9 cellular contexts compared by ENCODE assay signal in the genomic region with DNA sequence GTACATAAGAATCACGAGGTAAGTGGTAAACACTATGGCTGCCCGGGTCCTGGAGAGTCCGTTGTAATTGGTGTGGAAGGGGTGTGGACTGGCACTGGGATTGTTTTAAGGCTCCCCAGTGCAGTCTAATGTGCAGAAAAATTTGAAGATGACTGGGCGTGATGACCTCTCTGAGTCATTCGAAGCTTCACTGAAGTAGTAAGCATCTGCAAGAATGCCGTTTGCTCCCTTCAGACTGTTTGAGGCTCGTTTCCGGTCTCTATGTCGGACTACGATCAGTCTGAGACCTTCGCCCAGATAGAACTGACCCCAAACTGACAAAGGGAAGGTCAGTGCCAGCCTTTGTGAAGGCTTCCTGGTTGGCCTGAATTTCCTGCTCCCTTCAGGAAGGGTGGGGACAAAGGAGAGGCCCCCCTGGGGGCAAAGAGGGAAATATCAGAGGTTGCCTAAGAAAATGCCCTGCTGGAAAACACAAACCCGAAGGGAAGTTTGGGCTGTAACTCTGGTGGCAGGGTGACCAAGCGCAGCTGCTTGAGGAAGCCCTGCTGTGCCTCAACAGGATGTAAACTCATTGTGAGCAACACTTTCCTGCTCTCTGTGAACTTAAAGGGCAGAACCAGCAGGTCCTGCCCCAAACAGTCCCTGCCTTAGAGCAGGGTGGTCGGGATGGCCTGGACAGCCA. TPM values are rescaled to one million over a fixed set of nuclear protein-coding genes. Genes with fewer than 3 reads are reported as not detected.
DNase-seq lines count a peak whose midpoint lies in the region; ATAC-seq and TF ChIP-seq lines count a peak whose summit lies in the region.
"Had no signal": no experiment of that assay in that cellular context is flagged by ENCODE, and none has a peak within 500 bp of the region (broad histone marks: within the 10 kb centered on the region; RNA-seq: fewer than 3 reads in every experiment).

No MANE protein-coding gene starts in this region.

- no peak for TF ChIP-seq CTCF in dorsolateral prefrontal cortex (IDR thresholded peaks at IDR 0.05 in 54 of 56, conservative IDR thresholded peaks at IDR 0.05 in 2 of 56; ENCODE audit: low read depth in 1 of 56, partially characterized antibody in 56 of 56)
- TF ChIP-seq CTCF in neutrophil (IDR thresholded peaks at IDR 0.05): no peak
- TF ChIP-seq CTCF in Caco-2 (IDR thresholded peaks at IDR 0.05; ENCODE audit: insufficient read depth in 1 of 2, low read depth in 1 of 2, low read length in 1 of 2, severe bottlenecking in 1 of 2, unreplicated experiment in 1 of 2): no peak

- no TSS peak for BruUV-seq in Caco-2 (replicated peaks; lab: Mats Ljungman, UMichigan)

- H3F3A ChIP-seq in GM23248 (ENCODE audit: insufficient read depth): peaks cover 61% of the 10 kb centered on the region

- no peaks in the 10 kb centered on the region for H3K36me3 Mint-ChIP-seq in Caco-2 (ENCODE audit: insufficient read depth, unreplicated experiment)

- H3K4me3 ChIP-seq in GM23248 (peak overlapping the region; percentile 62), SJSA1 (no peak overlapping the region), dorsolateral prefrontal cortex (peak overlapping the region in 1 of 59 donors; percentile 10), neutrophil (ENCODE audit: low read depth in 1 of 2, low read length in 1 of 2) (no peak overlapping the region), Caco-2 (ENCODE audit: low read depth, low read length) (no peak overlapping the region)

- CTCF ChIA-PET in Caco-2 (lab: Charles Lee): no interaction called here

- peak overlapping the region; percentile 99 for H3K27ac ChIP-seq in GM23248
- H3K27ac ChIP-seq in SJSA1: peak overlapping the region; percentile 98
- H3K27ac ChIP-seq in dorsolateral prefrontal cortex: peak overlapping the region in 56 of 59 donors; percentile 13 to 97 (median 88)
- peak overlapping the region; percentile 9 for H3K27ac ChIP-seq in neutrophil
- H3K27ac ChIP-seq: KMS-11 had no signal

- H3K9me2 ChIP-seq in GM23248 (ENCODE audit: insufficient read depth): no peaks in the 10 kb centered on the region

- H3K4me3 Mint-ChIP-seq in Caco-2 (ENCODE audit: unreplicated experiment): no peak overlapping the region

- 1% methylated on average over 14 of the region's 14 CpGs for WGBS in GM23248 (ENCODE audit: low coverage in 1 of 2, low lambda C conversion rate in 2 of 2, missing lambda C conversion rate in 2 of 2), 2 experiments

- H4K20me1 ChIP-seq in GM23248 (ENCODE audit: insufficient read depth): no peaks in the 10 kb centered on the region

- POLR2A ChIA-PET in Caco-2 (lab: Charles Lee): no interaction called here

- no peaks in the 10 kb centered on the region for H3K79me2 ChIP-seq in GM23248 (ENCODE audit: insufficient read depth)

- no peaks in the 10 kb centered on the region for H3K27me3 ChIP-seq in GM23248 (replicated peaks; ENCODE audit: insufficient read depth)
- no peaks in the 10 kb centered on the region for H3K27me3 ChIP-seq in SJSA1 (replicated peaks)
- no peaks in the 10 kb centered on the region for H3K27me3 ChIP-seq in dorsolateral prefrontal cortex
- no peaks in the 10 kb centered on the region for H3K27me3 ChIP-seq in neutrophil
- H3K27me3 ChIP-seq in Caco-2 (replicated peaks; ENCODE audit: control insufficient read depth, insufficient read depth, low read length): no peaks in the 10 kb centered on the region

- in situ Hi-C loops in GM23248 (cut with MboI): no loop called here

- H3K27me3 Mint-ChIP-seq in Caco-2 (ENCODE audit: insufficient read depth, unreplicated experiment): no peaks in the 10 kb centered on the region

- intact Hi-C loops in dorsolateral prefrontal cortex (cut with DNase I) (loop anchor here in 1 of 2 donors (10.0 kb wide), 2 partner anchors 539 to 619 kb away; a partner anchor contains a TSS), Caco-2 (cut with micrococcal nuclease; ENCODE audit: unreplicated experiment) (no loop called here)

- DNase-seq in CD1c-positive myeloid dendritic cell (ENCODE audit: extremely low spot score): peak; percentile 19
- peak; percentile 97 for DNase-seq in GM23248
- peak; percentile 87 for DNase-seq in SJSA1 (ENCODE audit: low read depth in 1 of 2, low spot score in 2 of 2)
- no peak for DNase-seq in dorsolateral prefrontal cortex
- no peak for DNase-seq in activated gamma-delta T cell treated with Interleukin-2 at 50 U/mL for 16 hours
- DNase-seq in Caco-2: no peak

- no peak for ATAC-seq in HG03159 (IDR thresholded peaks at IDR 0.05; ENCODE audit: unreplicated experiment)

- H3K36me3 ChIP-seq in GM23248 (ENCODE audit: low read depth) (no peaks in the 10 kb centered on the region), SJSA1 (peaks cover 14% of the 10 kb centered on the region; the same call in 1 of the 2 replicates), neutrophil (peaks cover 11% of the 10 kb centered on the region), Caco-2 (ENCODE audit: control insufficient read depth, insufficient read depth, low read length) (no peaks in the 10 kb centered on the region)

- peaks cover 63% of the 10 kb centered on the region for H3K4me1 ChIP-seq in GM23248 (ENCODE audit: insufficient read depth)
- H3K4me1 ChIP-seq in SJSA1 (replicated peaks): peaks cover 74% of the 10 kb centered on the region
- peaks cover 8 to 12% of the 10 kb centered on the region in 2 experiments for H3K4me1 ChIP-seq in neutrophil (ENCODE audit: control insufficient read depth in 1 of 2, insufficient read depth in 1 of 2, low read depth in 1 of 2, low read length in 1 of 2)
- no peaks in the 10 kb centered on the region for H3K4me1 ChIP-seq in Caco-2

- no peak overlapping the region for H3K27ac Mint-ChIP-seq in Caco-2 (ENCODE audit: unreplicated experiment)

- peak overlapping the region; percentile 86 for H3K9ac ChIP-seq in GM23248
- H3K9ac ChIP-seq: KMS-11 had no signal

- peak overlapping the region; percentile 30 for H2AFZ ChIP-seq in GM23248

- no peaks in the 10 kb centered on the region for H3K4me1 Mint-ChIP-seq in Caco-2 (ENCODE audit: low read depth, unreplicated experiment)

- H3K9me3 ChIP-seq in GM23248 (ENCODE audit: low read depth) (no peaks in the 10 kb centered on the region), SJSA1 (replicated peaks) (no peaks in the 10 kb centered on the region; the same call in 1 of the 2 replicates), neutrophil (no peaks in the 10 kb centered on the region), Caco-2 (no peaks in the 10 kb centered on the region)

- peak overlapping the region; percentile 77 for H3K4me2 ChIP-seq in GM23248 (ENCODE audit: unreplicated experiment)
- H3K4me2 ChIP-seq: KMS-11 had no signal

- H3K9me3 Mint-ChIP-seq in Caco-2 (ENCODE audit: unreplicated experiment): no peaks in the 10 kb centered on the region

RNA-seq across cellular contexts. Expression of a gene that starts 34.6 kb away (rescaled TPM):
- 24.2 and 48.0 TPM in 2 replicates for total RNA-seq in GM23248 (2014; rRNA removed; shearing (Covaris generic))
- 19.7 and 20.1 TPM in 2 replicates for polyA plus RNA-seq in GM23248 (2016; fragmentation: Nextera tagmentation; extraction: Ambion mirVana)
- total RNA-seq in SJSA1 (2014; rRNA removed; shearing (Covaris generic)): 13.4 and 21.9 TPM in 2 replicates
- total RNA-seq in dorsolateral prefrontal cortex (10 to 100 TPM; 15.3 to 39.3 (median 24.9) TPM), Caco-2 (2022) (11.1 and 11.8 TPM in 2 replicates)

RNA-seq across cellular contexts. Expression of a gene that starts 34.8 kb away (rescaled TPM):
- total RNA-seq in GM23248 (2014; rRNA removed; shearing (Covaris generic)): 13.4 and 14.3 TPM in 2 replicates
- polyA plus RNA-seq in GM23248 (2016; fragmentation: Nextera tagmentation; extraction: Ambion mirVana): 16.3 and 18.8 TPM in 2 replicates
- total RNA-seq in SJSA1 (2014; rRNA removed; shearing (Covaris generic)): 7.5 and 14.1 TPM in 2 replicates
- 10 to 100 TPM; 24.5 to 48.9 (median 35.2) TPM for total RNA-seq in dorsolateral prefrontal cortex
- 41.9 and 48.1 TPM in 2 replicates for total RNA-seq in Caco-2 (2022)

Comparison
In these comparisons a context has a peak if more than half of its experiments do, and no peak if none do; other contexts are left out.
1. DNase-seq: peak in CD1c-positive myeloid dendritic cell (single experiment), GM23248 (single experiment) and SJSA1 (2 of 2); none in dorsolateral prefrontal cortex (0 of 10), activated gamma-delta T cell treated with Interleukin-2 at 50 U/mL for 16 hours (single experiment) and Caco-2 (0 of 2).
2. H3K27ac ChIP-seq: peak in every context shown above with its lines; median percentile 99 in GM23248; 98 in SJSA1; 88 in dorsolateral prefrontal cortex; 9 in neutrophil.